Comparison of ENCODE assay signal across 1 cellular context in the genomic region with DNA sequence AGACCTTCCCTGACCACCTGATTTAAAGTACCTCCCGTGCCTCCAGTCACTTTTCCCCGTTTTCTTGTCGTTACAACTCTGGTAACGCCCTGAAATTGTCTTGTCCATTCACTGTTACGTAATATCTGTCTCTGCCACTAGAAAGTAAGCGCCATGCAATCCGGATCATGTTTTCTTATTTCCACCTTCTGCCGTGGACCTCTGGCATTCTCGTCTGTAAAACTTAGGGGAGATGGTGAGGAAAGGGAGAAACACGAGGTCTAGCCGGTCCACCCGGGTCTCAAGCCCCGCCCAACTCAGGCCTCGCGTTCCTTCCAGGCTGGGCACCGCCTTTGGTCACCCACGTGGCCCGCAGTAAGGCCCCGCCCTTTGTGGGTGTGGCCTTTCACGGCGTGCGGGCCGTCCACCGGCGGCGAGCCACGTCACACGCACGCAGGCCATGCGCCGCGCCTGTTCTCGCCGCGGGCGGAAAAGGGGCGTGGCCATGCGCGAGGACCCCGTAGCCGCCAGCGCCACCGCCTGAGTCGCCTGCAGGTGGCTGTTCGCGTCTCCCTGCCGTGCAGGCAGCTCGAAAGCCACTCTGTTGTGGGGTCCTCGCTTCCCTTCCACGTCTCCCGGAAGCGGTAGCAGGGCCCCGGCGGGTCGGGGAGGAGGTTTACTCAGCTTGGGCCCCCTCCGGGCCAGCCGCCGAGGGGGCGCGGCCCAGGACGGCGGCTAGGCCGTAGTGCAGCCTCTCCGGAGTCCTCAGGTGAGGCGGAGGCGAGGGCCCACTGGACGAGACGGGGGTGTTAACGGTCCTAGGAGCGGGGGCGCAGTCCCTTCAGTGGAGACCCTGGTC.
TF ChIP-seq lines count a peak whose summit lies in the region.

A gene with protein sequence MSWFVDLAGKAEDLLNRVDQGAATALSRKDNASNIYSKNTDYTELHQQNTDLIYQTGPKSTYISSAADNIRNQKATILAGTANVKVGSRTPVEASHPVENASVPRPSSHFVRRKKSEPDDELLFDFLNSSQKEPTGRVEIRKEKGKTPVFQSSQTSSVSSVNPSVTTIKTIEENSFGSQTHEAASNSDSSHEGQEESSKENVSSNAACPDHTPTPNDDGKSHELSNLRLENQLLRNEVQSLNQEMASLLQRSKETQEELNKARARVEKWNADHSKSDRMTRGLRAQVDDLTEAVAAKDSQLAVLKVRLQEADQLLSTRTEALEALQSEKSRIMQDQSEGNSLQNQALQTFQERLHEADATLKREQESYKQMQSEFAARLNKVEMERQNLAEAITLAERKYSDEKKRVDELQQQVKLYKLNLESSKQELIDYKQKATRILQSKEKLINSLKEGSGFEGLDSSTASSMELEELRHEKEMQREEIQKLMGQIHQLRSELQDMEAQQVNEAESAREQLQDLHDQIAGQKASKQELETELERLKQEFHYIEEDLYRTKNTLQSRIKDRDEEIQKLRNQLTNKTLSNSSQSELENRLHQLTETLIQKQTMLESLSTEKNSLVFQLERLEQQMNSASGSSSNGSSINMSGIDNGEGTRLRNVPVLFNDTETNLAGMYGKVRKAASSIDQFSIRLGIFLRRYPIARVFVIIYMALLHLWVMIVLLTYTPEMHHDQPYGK (plus strand): TSS at position 597 of the 838 bp plus-strand sequence. CDS start 3,133 bp downstream, outside the sequence.

TF ChIP-seq in HepG2, 621 proteins besides CTCF, POLR2A, EP300 and RAD21 (continued from another document):
- TF ChIP-seq REXO4 (CRISPR knock-in tag; IDR thresholded peaks at IDR 0.05; ENCODE audit: borderline replicate concordance) (no peak), MED8 (CRISPR knock-in tag; IDR thresholded peaks at IDR 0.05; ENCODE audit: insufficient replicate concordance) (peak; percentile 36), AHR (CRISPR knock-in tag; IDR thresholded peaks at IDR 0.05) (0 out of 2 replicates have a peak, but pooled peaks have one; percentile 20), ESRRA (CRISPR knock-in tag; IDR thresholded peaks at IDR 0.05; ENCODE audit: low read depth) (peak; percentile 57; the same call in 1 of the 2 replicates), ZNF260 (CRISPR knock-in tag; IDR thresholded peaks at IDR 0.05; ENCODE audit: borderline replicate concordance, low read depth) (no peak), TBL1XR1 (IDR thresholded peaks at IDR 0.05; ENCODE audit: borderline replicate concordance, low read length, partially characterized antibody) (no peak), ZBTB20 (CRISPR knock-in tag; IDR thresholded peaks at IDR 0.05; ENCODE audit: borderline replicate concordance, low read depth) (no peak), GTF3A (CRISPR knock-in tag; conservative IDR thresholded peaks at IDR 0.05) (no peak; the same call in 1 of the 2 replicates), MEIS2 (CRISPR knock-in tag; IDR thresholded peaks at IDR 0.05) (no peak), ZNF644 (CRISPR knock-in tag; IDR thresholded peaks at IDR 0.05; ENCODE audit: low read depth) (no peak), ZNF441 (CRISPR knock-in tag; IDR thresholded peaks at IDR 0.05; ENCODE audit: borderline replicate concordance) (no peak)
- TF ChIP-seq, protein P1, sequence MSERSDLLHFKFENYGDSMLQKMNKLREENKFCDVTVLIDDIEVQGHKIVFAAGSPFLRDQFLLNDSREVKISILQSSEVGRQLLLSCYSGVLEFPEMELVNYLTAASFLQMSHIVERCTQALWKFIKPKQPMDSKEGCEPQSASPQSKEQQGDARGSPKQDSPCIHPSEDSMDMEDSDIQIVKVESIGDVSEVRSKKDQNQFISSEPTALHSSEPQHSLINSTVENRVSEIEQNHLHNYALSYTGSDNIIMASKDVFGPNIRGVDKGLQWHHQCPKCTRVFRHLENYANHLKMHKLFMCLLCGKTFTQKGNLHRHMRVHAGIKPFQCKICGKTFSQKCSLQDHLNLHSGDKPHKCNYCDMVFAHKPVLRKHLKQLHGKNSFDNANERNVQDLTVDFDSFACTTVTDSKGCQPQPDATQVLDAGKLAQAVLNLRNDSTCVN (CRISPR knock-in tag; IDR thresholded peaks at IDR 0.05; ENCODE audit: borderline replicate concordance): no peak; the same call in 1 of the 2 replicates
- TF ChIP-seq, protein P2, sequence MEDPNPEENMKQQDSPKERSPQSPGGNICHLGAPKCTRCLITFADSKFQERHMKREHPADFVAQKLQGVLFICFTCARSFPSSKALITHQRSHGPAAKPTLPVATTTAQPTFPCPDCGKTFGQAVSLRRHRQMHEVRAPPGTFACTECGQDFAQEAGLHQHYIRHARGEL (CRISPR knock-in tag; IDR thresholded peaks at IDR 0.05): 0 out of 2 replicates have a peak, but pooled peaks have one; percentile 29
- TF ChIP-seq, protein P3, sequence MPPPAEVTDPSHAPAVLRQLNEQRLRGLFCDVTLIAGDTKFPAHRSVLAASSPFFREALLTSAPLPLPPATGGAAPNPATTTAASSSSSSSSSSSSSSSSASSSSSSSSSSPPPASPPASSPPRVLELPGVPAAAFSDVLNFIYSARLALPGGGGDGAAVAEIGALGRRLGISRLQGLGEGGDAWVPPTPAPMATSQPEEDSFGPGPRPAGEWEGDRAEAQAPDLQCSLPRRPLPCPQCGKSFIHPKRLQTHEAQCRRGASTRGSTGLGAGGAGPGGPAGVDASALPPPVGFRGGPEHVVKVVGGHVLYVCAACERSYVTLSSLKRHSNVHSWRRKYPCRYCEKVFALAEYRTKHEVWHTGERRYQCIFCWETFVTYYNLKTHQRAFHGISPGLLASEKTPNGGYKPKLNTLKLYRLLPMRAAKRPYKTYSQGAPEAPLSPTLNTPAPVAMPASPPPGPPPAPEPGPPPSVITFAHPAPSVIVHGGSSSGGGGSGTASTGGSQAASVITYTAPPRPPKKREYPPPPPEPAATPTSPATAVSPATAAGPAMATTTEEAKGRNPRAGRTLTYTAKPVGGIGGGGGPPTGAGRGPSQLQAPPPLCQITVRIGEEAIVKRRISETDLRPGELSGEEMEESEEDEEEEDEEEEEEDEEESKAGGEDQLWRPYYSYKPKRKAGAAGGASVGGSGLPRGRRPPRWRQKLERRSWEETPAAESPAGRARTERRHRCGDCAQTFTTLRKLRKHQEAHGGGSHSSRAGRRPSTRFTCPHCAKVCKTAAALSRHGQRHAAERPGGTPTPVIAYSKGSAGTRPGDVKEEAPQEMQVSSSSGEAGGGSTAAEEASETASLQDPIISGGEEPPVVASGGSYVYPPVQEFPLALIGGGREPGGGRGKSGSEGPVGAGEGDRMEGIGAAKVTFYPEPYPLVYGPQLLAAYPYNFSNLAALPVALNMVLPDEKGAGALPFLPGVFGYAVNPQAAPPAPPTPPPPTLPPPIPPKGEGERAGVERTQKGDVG (CRISPR knock-in tag; IDR thresholded peaks at IDR 0.05; ENCODE audit: borderline replicate concordance): 0 out of 2 replicates have a peak, but pooled peaks have one; percentile 23
- TF ChIP-seq, protein P4, sequence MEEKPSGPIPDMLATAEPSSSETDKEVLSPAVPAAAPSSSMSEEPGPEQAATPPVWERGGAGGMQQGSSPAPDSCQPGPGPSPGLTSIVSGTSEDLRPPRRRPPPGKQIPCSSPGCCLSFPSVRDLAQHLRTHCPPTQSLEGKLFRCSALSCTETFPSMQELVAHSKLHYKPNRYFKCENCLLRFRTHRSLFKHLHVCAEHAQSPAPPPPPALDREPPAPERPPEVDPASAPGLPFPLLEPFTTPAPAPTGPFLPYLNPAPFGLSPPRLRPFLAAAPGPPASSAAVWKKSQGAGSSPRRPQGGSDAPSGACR (CRISPR knock-in tag; IDR thresholded peaks at IDR 0.05): no peak
